ENCODE assay signal across 1 cellular context in genomic region chr12:122545855-122546254, GRCh38.
TF ChIP-seq lines count a peak whose summit lies in the region.

No MANE protein-coding gene starts in this region.

TF ChIP-seq in HepG2, 621 proteins besides CTCF, POLR2A, EP300 and RAD21:
- TF ChIP-seq SRY (CRISPR knock-in tag; IDR thresholded peaks at IDR 0.05) (no peak), NFAT5 (CRISPR knock-in tag; IDR thresholded peaks at IDR 0.05) (no peak), MXD3 (CRISPR knock-in tag; IDR thresholded peaks at IDR 0.05) (no peak), JDP2 (CRISPR knock-in tag; IDR thresholded peaks at IDR 0.05; ENCODE audit: borderline replicate concordance) (no peak), ZNF850 (CRISPR knock-in tag; conservative IDR thresholded peaks at IDR 0.05) (no peak), PAX8 (CRISPR knock-in tag; IDR thresholded peaks at IDR 0.05; ENCODE audit: borderline replicate concordance) (no peak), MBD4 (IDR thresholded peaks at IDR 0.05; ENCODE audit: borderline replicate concordance, low read length) (no peak), GABPB1 (CRISPR knock-in tag; IDR thresholded peaks at IDR 0.05) (no peak), PRPF4 (IDR thresholded peaks at IDR 0.05; ENCODE audit: low read depth, low read length, poor library complexity, severe bottlenecking) (no peak), NR1H2 (CRISPR knock-in tag; IDR thresholded peaks at IDR 0.05; ENCODE audit: borderline replicate concordance, low read depth) (no peak), HDAC2 (CRISPR knock-in tag; IDR thresholded peaks at IDR 0.05) (no peak), NCOA5 (CRISPR knock-in tag; IDR thresholded peaks at IDR 0.05) (no peak), ZBTB46 (CRISPR knock-in tag; IDR thresholded peaks at IDR 0.05; ENCODE audit: borderline replicate concordance) (no peak), ZNF605 (CRISPR knock-in tag; IDR thresholded peaks at IDR 0.05) (no peak)
- TF ChIP-seq, protein P1, sequence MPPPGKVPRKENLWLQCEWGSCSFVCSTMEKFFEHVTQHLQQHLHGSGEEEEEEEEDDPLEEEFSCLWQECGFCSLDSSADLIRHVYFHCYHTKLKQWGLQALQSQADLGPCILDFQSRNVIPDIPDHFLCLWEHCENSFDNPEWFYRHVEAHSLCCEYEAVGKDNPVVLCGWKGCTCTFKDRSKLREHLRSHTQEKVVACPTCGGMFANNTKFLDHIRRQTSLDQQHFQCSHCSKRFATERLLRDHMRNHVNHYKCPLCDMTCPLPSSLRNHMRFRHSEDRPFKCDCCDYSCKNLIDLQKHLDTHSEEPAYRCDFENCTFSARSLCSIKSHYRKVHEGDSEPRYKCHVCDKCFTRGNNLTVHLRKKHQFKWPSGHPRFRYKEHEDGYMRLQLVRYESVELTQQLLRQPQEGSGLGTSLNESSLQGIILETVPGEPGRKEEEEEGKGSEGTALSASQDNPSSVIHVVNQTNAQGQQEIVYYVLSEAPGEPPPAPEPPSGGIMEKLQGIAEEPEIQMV (CRISPR knock-in tag; IDR thresholded peaks at IDR 0.05; ENCODE audit: low read depth): no peak
- TF ChIP-seq, protein P2, sequence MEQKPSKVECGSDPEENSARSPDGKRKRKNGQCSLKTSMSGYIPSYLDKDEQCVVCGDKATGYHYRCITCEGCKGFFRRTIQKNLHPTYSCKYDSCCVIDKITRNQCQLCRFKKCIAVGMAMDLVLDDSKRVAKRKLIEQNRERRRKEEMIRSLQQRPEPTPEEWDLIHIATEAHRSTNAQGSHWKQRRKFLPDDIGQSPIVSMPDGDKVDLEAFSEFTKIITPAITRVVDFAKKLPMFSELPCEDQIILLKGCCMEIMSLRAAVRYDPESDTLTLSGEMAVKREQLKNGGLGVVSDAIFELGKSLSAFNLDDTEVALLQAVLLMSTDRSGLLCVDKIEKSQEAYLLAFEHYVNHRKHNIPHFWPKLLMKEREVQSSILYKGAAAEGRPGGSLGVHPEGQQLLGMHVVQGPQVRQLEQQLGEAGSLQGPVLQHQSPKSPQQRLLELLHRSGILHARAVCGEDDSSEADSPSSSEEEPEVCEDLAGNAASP (CRISPR knock-in tag; IDR thresholded peaks at IDR 0.05; ENCODE audit: borderline replicate concordance): no peak
- TF ChIP-seq, protein P3, sequence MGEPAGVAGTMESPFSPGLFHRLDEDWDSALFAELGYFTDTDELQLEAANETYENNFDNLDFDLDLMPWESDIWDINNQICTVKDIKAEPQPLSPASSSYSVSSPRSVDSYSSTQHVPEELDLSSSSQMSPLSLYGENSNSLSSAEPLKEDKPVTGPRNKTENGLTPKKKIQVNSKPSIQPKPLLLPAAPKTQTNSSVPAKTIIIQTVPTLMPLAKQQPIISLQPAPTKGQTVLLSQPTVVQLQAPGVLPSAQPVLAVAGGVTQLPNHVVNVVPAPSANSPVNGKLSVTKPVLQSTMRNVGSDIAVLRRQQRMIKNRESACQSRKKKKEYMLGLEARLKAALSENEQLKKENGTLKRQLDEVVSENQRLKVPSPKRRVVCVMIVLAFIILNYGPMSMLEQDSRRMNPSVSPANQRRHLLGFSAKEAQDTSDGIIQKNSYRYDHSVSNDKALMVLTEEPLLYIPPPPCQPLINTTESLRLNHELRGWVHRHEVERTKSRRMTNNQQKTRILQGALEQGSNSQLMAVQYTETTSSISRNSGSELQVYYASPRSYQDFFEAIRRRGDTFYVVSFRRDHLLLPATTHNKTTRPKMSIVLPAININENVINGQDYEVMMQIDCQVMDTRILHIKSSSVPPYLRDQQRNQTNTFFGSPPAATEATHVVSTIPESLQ (CRISPR knock-in tag; conservative IDR thresholded peaks at IDR 0.05): no peak
